27 cellular contexts compared by ENCODE assay signal in the genomic region with DNA sequence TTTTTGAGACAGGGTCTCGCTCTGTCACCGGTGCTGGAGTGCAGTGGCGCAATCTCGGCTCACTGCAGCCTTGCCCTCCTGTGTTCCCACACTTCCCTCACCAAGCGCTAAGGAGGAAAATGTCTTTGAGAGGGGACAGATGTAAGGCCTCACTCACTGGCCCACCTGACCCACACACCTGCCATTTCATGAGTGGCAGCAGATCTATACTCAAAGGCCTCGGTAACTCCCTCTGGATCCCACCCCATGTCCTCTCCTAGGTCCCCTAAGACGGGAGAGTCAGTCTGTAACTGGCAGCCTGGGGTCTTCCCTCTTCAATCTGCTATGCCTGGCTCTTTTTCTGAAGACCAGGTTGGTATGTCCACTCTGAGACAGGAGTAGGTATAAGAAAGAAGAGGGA. TPM values are rescaled to one million over a fixed set of nuclear protein-coding genes. Genes with fewer than 3 reads are reported as not detected.
A peak's percentile ranks its signal among the peaks of the same experiment; 100 is the strongest.
DNase-seq lines count a peak whose midpoint lies in the region; ATAC-seq and TF ChIP-seq lines count a peak whose summit lies in the region.
"Had no signal": no experiment of that assay in that cellular context is flagged by ENCODE, and none has a peak within 500 bp of the region (broad histone marks: within the 10 kb centered on the region; RNA-seq: fewer than 3 reads in every experiment).

No MANE protein-coding gene starts in this region.

- no peaks in the 10 kb centered on the region for H4K20me1 ChIP-seq in BLaER1

- H3K4me2 ChIP-seq in BLaER1, result peak overlapping the region; percentile 82
- H3K4me2 ChIP-seq: GM23338, KMS-11 had no signal

- H3K4me1 Mint-ChIP-seq in HFFc6 (ENCODE audit: low read depth) (peaks cover 77% of the 10 kb centered on the region), brain (peaks cover 86% of the 10 kb centered on the region), chondrocyte (ENCODE audit: low read depth) (peaks cover 44% of the 10 kb centered on the region), immature natural killer cell (peaks cover 15 to 16% of the 10 kb centered on the region in 2 donors)
- peaks cover 12% of the 10 kb centered on the region for H3K4me1 Mint-ChIP-seq in stimulated activated effector memory CD8-positive, alpha-beta T cell treated with anti-CD3 and anti-CD28 coated beads, Interleukin-12 subunit alpha, Interleukin-12 subunit beta, amount 100 ng/mL, for 72 hours

- H3K9ac ChIP-seq in BLaER1, result no peak overlapping the region
- H3K9ac ChIP-seq: KMS-11 had no signal

- no peaks in the 10 kb centered on the region for H3K9me3 ChIP-seq in BLaER1
- H3K9me3 ChIP-seq: A549, Caco-2, Peyer's patch had no signal

- peaks cover 2% of the 10 kb centered on the region for H3K27me3 ChIP-seq in BLaER1
- H3K27me3 ChIP-seq: Peyer's patch had no signal

- no peak for ATAC-seq in stimulated activated effector memory CD8-positive, alpha-beta T cell treated with anti-CD3 and anti-CD28 coated beads, Interleukin-12 subunit alpha, Interleukin-12 subunit beta, amount 100 ng/mL, for 72 hours
- ATAC-seq in HG03342 (IDR thresholded peaks at IDR 0.05; ENCODE audit: unreplicated experiment), result no peak
- ATAC-seq: A549; CD8-positive, alpha-beta T cell; GM23338 had no signal

- no peaks in the 10 kb centered on the region for H3K36me3 ChIP-seq in BLaER1
- H3K36me3 ChIP-seq: Peyer's patch had no signal

- peaks cover 4% of the 10 kb centered on the region; the same call in 1 of the 2 replicates for H3K36me3 Mint-ChIP-seq in HFFc6 (ENCODE audit: low read depth)
- H3K36me3 Mint-ChIP-seq in brain, result no peaks in the 10 kb centered on the region
- no peaks in the 10 kb centered on the region for H3K36me3 Mint-ChIP-seq in stimulated activated effector memory CD8-positive, alpha-beta T cell treated with anti-CD3 and anti-CD28 coated beads, Interleukin-12 subunit alpha, Interleukin-12 subunit beta, amount 100 ng/mL, for 72 hours
- H3K36me3 Mint-ChIP-seq in chondrocyte (ENCODE audit: low read depth), result no peaks in the 10 kb centered on the region
- no peaks in the 10 kb centered on the region for H3K36me3 Mint-ChIP-seq in immature natural killer cell
- H3K36me3 Mint-ChIP-seq: CD8-positive, alpha-beta T cell had no signal

- H3K27me3 Mint-ChIP-seq in HFFc6 (ENCODE audit: insufficient read depth) (no peaks in the 10 kb centered on the region), brain (no peaks in the 10 kb centered on the region), chondrocyte (ENCODE audit: low read depth) (no peaks in the 10 kb centered on the region), immature natural killer cell (ENCODE audit: low read depth in 3 of 3) (peaks cover 0 to 5% (median 2%) of the 10 kb centered on the region in 3 donors)

- no peak for TF ChIP-seq CTCF in HFFc6 (IDR thresholded peaks at IDR 0.05)
- TF ChIP-seq CTCF in brain (conservative IDR thresholded peaks at IDR 0.05), result no peak
- no peak for TF ChIP-seq CTCF in chondrocyte (IDR thresholded peaks at IDR 0.05)

- H3K27ac ChIP-seq in BLaER1, result no peak overlapping the region
- H3K27ac ChIP-seq: C4-2B, KMS-11, Peyer's patch, SK-N-MC had no signal

- H3K4me3 ChIP-seq in BLaER1, result no peak overlapping the region
- H3K4me3 ChIP-seq: A549, GM23338, Peyer's patch, SK-N-MC had no signal

- H3K4me3 Mint-ChIP-seq in HFFc6 (no peak overlapping the region), brain (no peak overlapping the region), chondrocyte (ENCODE audit: unreplicated experiment) (no peak overlapping the region), immature natural killer cell (peak overlapping the region in 1 of 5 donors; percentile 43)
- no peak overlapping the region for H3K4me3 Mint-ChIP-seq in stimulated activated effector memory CD8-positive, alpha-beta T cell treated with anti-CD3 and anti-CD28 coated beads, Interleukin-12 subunit alpha, Interleukin-12 subunit beta, amount 100 ng/mL, for 72 hours
- H3K4me3 Mint-ChIP-seq: CD8-positive, alpha-beta T cell; GM23338; H9 had no signal

- DNase-seq in HFFc6 (no peak), chondrocyte (ENCODE audit: low spot score) (no peak), immature natural killer cell (no peak)
- no peak for DNase-seq in stimulated activated effector memory CD8-positive, alpha-beta T cell treated with anti-CD3 and anti-CD28 coated beads, Interleukin-12 subunit alpha, Interleukin-12 subunit beta, amount 100 ng/mL, for 72 hours (ENCODE audit: low spot score in 2 of 2)
- DNase-seq: AML-193; Caco-2; CD8-positive, alpha-beta T cell; H9; NCI-H1048; NCI-H1417; NCI-H1694 treated with DMSO at 0.1 percent for 48 hours; NCI-H2081; NCI-H226; NCI-H510A; NCI-H69; OCI-M1; Peyer's patch; SHP77 treated with DMSO at 0.1 percent for 48 hours had no signal

- H3K27ac Mint-ChIP-seq in HFFc6 (peak overlapping the region; percentile 93; the same call in 1 of the 2 replicates), brain (peak overlapping the region; percentile 27 to 98 (median 93)), chondrocyte (ENCODE audit: unreplicated experiment) (no peak overlapping the region), immature natural killer cell (peak overlapping the region in 2 of 6 donors; percentile 12 to 85)
- H3K27ac Mint-ChIP-seq in stimulated activated effector memory CD8-positive, alpha-beta T cell treated with anti-CD3 and anti-CD28 coated beads, Interleukin-12 subunit alpha, Interleukin-12 subunit beta, amount 100 ng/mL, for 72 hours, result peak overlapping the region; percentile 84
- H3K27ac Mint-ChIP-seq: CD8-positive, alpha-beta T cell; GM23338; H9 had no signal

- H3K4me1 ChIP-seq in BLaER1, result peaks cover 53% of the 10 kb centered on the region
- H3K4me1 ChIP-seq: Caco-2 had no signal

- H3K9me3 Mint-ChIP-seq in HFFc6, result no peaks in the 10 kb centered on the region
- peaks cover 0 to 1% (median 0%) of the 10 kb centered on the region in 5 experiments for H3K9me3 Mint-ChIP-seq in brain
- H3K9me3 Mint-ChIP-seq in stimulated activated effector memory CD8-positive, alpha-beta T cell treated with anti-CD3 and anti-CD28 coated beads, Interleukin-12 subunit alpha, Interleukin-12 subunit beta, amount 100 ng/mL, for 72 hours, result no peaks in the 10 kb centered on the region
- no peaks in the 10 kb centered on the region for H3K9me3 Mint-ChIP-seq in chondrocyte (ENCODE audit: low read depth)
- H3K9me3 Mint-ChIP-seq in immature natural killer cell, result no peaks in the 10 kb centered on the region
- H3K9me3 Mint-ChIP-seq: CD8-positive, alpha-beta T cell; GM23338; H9 had no signal

RNA-seq across cellular contexts. Expression of a gene that starts 12.9 kb away (rescaled TPM):
- total RNA-seq in HFFc6 (2021; fragmentation: NEBNext Ultra II Directional; extraction: Animal tissue kit (Norgen Biotek cat#: 25700)), result not detected
- not detected for polyA plus RNA-seq in brain (ENCODE audit: insufficient read depth, low read depth, low replicate concordance)
- total RNA-seq in chondrocyte, result not detected in 3 replicates
- not detected for polyA plus RNA-seq in immature natural killer cell
- total RNA-seq: Caco-2; CD8-positive, alpha-beta T cell; GM23338; H9; HT1080; Peyer's patch had no signal
- polyA plus RNA-seq: A549, GM23338 had no signal

RNA-seq across cellular contexts. Expression of a gene that starts 50.0 kb away (rescaled TPM):
- 10 to 100 TPM; 68.9 to 97.7 (median 90.2) TPM for total RNA-seq in HFFc6 (2021; fragmentation: NEBNext Ultra II Directional; extraction: Animal tissue kit (Norgen Biotek cat#: 25700))
- polyA plus RNA-seq in brain (ENCODE audit: insufficient read depth, low read depth, low replicate concordance) (17.0 TPM), immature natural killer cell (1 to 10 TPM; 4.2 to 5.3 (median 5.1) TPM)
- 90.0 to 140 TPM (median 136 TPM) in 3 replicates for total RNA-seq in chondrocyte

RNA-seq across cellular contexts. Expression of a gene that starts 50.1 kb away (rescaled TPM):
- 1 to 10 TPM; 4.0 to 4.7 (median 4.3) TPM for total RNA-seq in HFFc6 (2021; fragmentation: NEBNext Ultra II Directional; extraction: Animal tissue kit (Norgen Biotek cat#: 25700))
- polyA plus RNA-seq in brain (ENCODE audit: insufficient read depth, low read depth, low replicate concordance) (8.1 TPM), immature natural killer cell (1 to 10 TPM in 2 of 3 donors, not detected in 1; 4.6 to 5.3 TPM)
- 5.6 to 10.0 TPM (median 6.6 TPM) in 3 replicates for total RNA-seq in chondrocyte
